20 cellular contexts compared by ENCODE assay signal in genomic region chr1:117070124-117070523, GRCh38. TPM values are rescaled to one million over a fixed set of nuclear protein-coding genes. Genes with fewer than 3 reads are reported as not detected.
A peak's percentile ranks its signal among the peaks of the same experiment; 100 is the strongest.
DNase-seq lines count a peak whose midpoint lies in the region; ATAC-seq, FAIRE-seq and TF ChIP-seq lines count a peak whose summit lies in the region.
"Had no signal": no experiment of that assay in that cellular context is flagged by ENCODE, and none has a peak within 500 bp of the region (broad histone marks: within the 10 kb centered on the region; RNA-seq: fewer than 3 reads in every experiment).

No MANE protein-coding gene starts in this region.

- no CpG with 5 or more reads among the region's 2 CpGs for WGBS in mesenchymal stem cell

- intact Hi-C loops in activated T-helper 2 cell treated with anti-CD3 and anti-CD28 coated beads, Interferon-gamma antibody, Interleukin-2, Interleukin-4, amounts not matched to agents 10 μg/mL and 5 μg/mL and 100 μg/mL, durations not matched to agents 14 hours and 24 hours and 36 hours (cut with micrococcal nuclease), result loop anchor here (10.0 kb wide), 1 partner anchor 465 kb away; no protein-coding TSS in a partner anchor

- no peak overlapping the region for H3K4me3 Mint-ChIP-seq in astrocyte (ENCODE audit: unreplicated experiment)
- no peak overlapping the region for H3K4me3 Mint-ChIP-seq in activated T-helper 2 cell treated with anti-CD3 and anti-CD28 coated beads, Interferon-gamma antibody, Interleukin-2, Interleukin-4, amounts not matched to agents 10 μg/mL and 5 μg/mL and 100 μg/mL, durations not matched to agents 14 hours and 24 hours and 36 hours (ENCODE audit: low read depth)
- H3K4me3 Mint-ChIP-seq: activated CD4-positive, alpha-beta T cell treated with anti-CD3 and anti-CD28 coated beads, Interleukin-2, amount 10 ng/mL, durations not matched to agents 24 days and 14 days; activated naive CD8-positive, alpha-beta T cell treated with anti-CD3 and anti-CD28 coated beads, Interleukin-2, amount 10 ng/mL, durations not matched to agents 7 days and 5 days; nephron progenitor cell had no signal

- H3K36me3 ChIP-seq in astrocyte (ENCODE audit: insufficient read depth, low read length), result peaks cover 2% of the 10 kb centered on the region
- peaks cover 0 to 12% of the 10 kb centered on the region in 2 experiments for H3K36me3 ChIP-seq in mesenchymal stem cell (ENCODE audit: control insufficient read depth in 1 of 2, insufficient read depth in 2 of 2, low read depth in 1 of 2, low read length in 2 of 2)
- H3K36me3 ChIP-seq: cardiac muscle cell had no signal

- H3K9me3 ChIP-seq in astrocyte (ENCODE audit: insufficient read depth, low read depth, low read length) (no peaks in the 10 kb centered on the region), mesenchymal stem cell (ENCODE audit: control insufficient read depth, low read length) (no peaks in the 10 kb centered on the region)
- H3K9me3 ChIP-seq: BE2C had no signal

- no peak overlapping the region for H2BK120ac ChIP-seq in mesenchymal stem cell (ENCODE audit: low read depth, low read length)

- no peak overlapping the region for H3K4me2 ChIP-seq in astrocyte (ENCODE audit: low read length)
- no peak overlapping the region for H3K4me2 ChIP-seq in mesenchymal stem cell (ENCODE audit: low read length, poor library complexity, severe bottlenecking)

- H3K36me3 Mint-ChIP-seq in astrocyte (ENCODE audit: low read depth, unreplicated experiment), result peaks cover 2% of the 10 kb centered on the region
- H3K36me3 Mint-ChIP-seq in activated T-helper 2 cell treated with anti-CD3 and anti-CD28 coated beads, Interferon-gamma antibody, Interleukin-2, Interleukin-4, amounts not matched to agents 10 μg/mL and 5 μg/mL and 100 μg/mL, durations not matched to agents 14 hours and 24 hours and 36 hours (ENCODE audit: low read depth), result peaks cover 70% of the 10 kb centered on the region

- no peak overlapping the region for H3K27ac Mint-ChIP-seq in astrocyte (ENCODE audit: unreplicated experiment)
- no peak overlapping the region for H3K27ac Mint-ChIP-seq in activated T-helper 2 cell treated with anti-CD3 and anti-CD28 coated beads, Interferon-gamma antibody, Interleukin-2, Interleukin-4, amounts not matched to agents 10 μg/mL and 5 μg/mL and 100 μg/mL, durations not matched to agents 14 hours and 24 hours and 36 hours
- H3K27ac Mint-ChIP-seq: activated CD4-positive, alpha-beta T cell treated with anti-CD3 and anti-CD28 coated beads, Interleukin-2, amount 10 ng/mL, durations not matched to agents 24 days and 14 days; nephron progenitor cell had no signal

- H4K91ac ChIP-seq in mesenchymal stem cell (ENCODE audit: low read length), result no peak overlapping the region

- H2BK5ac ChIP-seq in mesenchymal stem cell (ENCODE audit: low read depth, low read length, poor library complexity, severe bottlenecking), result no peak overlapping the region

- no peaks in the 10 kb centered on the region for H3K27me3 ChIP-seq in astrocyte (ENCODE audit: insufficient read depth, low read length)
- H3K27me3 ChIP-seq in mesenchymal stem cell (ENCODE audit: control insufficient read depth in 1 of 2, insufficient read depth in 1 of 2, low read length in 2 of 2), result no peaks in the 10 kb centered on the region
- H3K27me3 ChIP-seq: BE2C, cardiac muscle cell had no signal

- DNase-seq in EH (ENCODE audit: low read depth) (peak; percentile 33), astrocyte (ENCODE audit: low read depth) (peak; percentile 91), mesenchymal stem cell (peak; percentile 48), hippocampal formation (lab: John Stamatoyannopoulos, UW) (no peak), AG20443 (ENCODE audit: low spot score) (no peak)
- no peak for DNase-seq in activated T-helper 2 cell treated with anti-CD3 and anti-CD28 coated beads, Interferon-gamma antibody, Interleukin-2, Interleukin-4, amounts not matched to agents 10 μg/mL and 5 μg/mL and 100 μg/mL, durations not matched to agents 14 hours and 24 hours and 36 hours (ENCODE audit: low spot score)
- DNase-seq: activated CD4-positive, alpha-beta T cell treated with anti-CD3 and anti-CD28 coated beads, Interleukin-2, amount 10 ng/mL, durations not matched to agents 24 days and 14 days; activated naive CD8-positive, alpha-beta T cell treated with anti-CD3 and anti-CD28 coated beads, Interleukin-2, amount 10 ng/mL, durations not matched to agents 7 days and 5 days; activated T-cell treated with anti-CD3 and anti-CD28 coated beads for 4 hours; BE2C; islet precursor cell; NCI-H1436; NCI-H2171; nephron progenitor cell; posterior cingulate gyrus; stimulated activated CD4-positive, alpha-beta T cell treated with anti-CD3 and anti-CD28 coated beads, Interleukin-2, amount 100 ng/mL, for 48 hours; substantia nigra had no signal

- no peak overlapping the region for H3K14ac ChIP-seq in mesenchymal stem cell (ENCODE audit: low read length in 2 of 2)

- no peak overlapping the region for H2BK12ac ChIP-seq in mesenchymal stem cell (ENCODE audit: low read length in 2 of 2)

- peak; percentile 72 for ATAC-seq in GM18868 (IDR thresholded peaks at IDR 0.05; ENCODE audit: unreplicated experiment)
- ATAC-seq: HepG2 had no signal

- H3K18ac ChIP-seq in mesenchymal stem cell (ENCODE audit: low read depth in 1 of 2, low read length in 2 of 2), result no peak overlapping the region

- peaks cover 7% of the 10 kb centered on the region for H3K4me1 Mint-ChIP-seq in astrocyte (ENCODE audit: low read depth, unreplicated experiment)
- peaks cover 37% of the 10 kb centered on the region for H3K4me1 Mint-ChIP-seq in activated T-helper 2 cell treated with anti-CD3 and anti-CD28 coated beads, Interferon-gamma antibody, Interleukin-2, Interleukin-4, amounts not matched to agents 10 μg/mL and 5 μg/mL and 100 μg/mL, durations not matched to agents 14 hours and 24 hours and 36 hours (ENCODE audit: low read depth)

- H2BK15ac ChIP-seq in mesenchymal stem cell (ENCODE audit: low read depth, poor library complexity, severe bottlenecking), result no peak overlapping the region

- H3K27ac ChIP-seq in astrocyte (ENCODE audit: low read depth, low read length), result peak overlapping the region; percentile 30
- H3K27ac ChIP-seq in mesenchymal stem cell (ENCODE audit: low read length, poor library complexity, severe bottlenecking), result no peak overlapping the region
- H3K27ac ChIP-seq: cardiac muscle cell had no signal

- no peaks in the 10 kb centered on the region for H4K20me1 ChIP-seq in astrocyte (ENCODE audit: insufficient read depth, low read length)

- TF ChIP-seq CTCF in astrocyte (IDR thresholded peaks at IDR 0.05; ENCODE audit: insufficient read depth, low read depth, low read length), result no peak

- H3K4me3 ChIP-seq in astrocyte (ENCODE audit: insufficient read depth, low read depth, low read length) (no peak overlapping the region), mesenchymal stem cell (ENCODE audit: insufficient read depth in 1 of 2, low read depth in 1 of 2, low read length in 2 of 2) (no peak overlapping the region)
- H3K4me3 ChIP-seq: cardiac muscle cell had no signal

- H3K4me1 ChIP-seq in astrocyte (ENCODE audit: insufficient read depth, low read length) (peaks cover 9% of the 10 kb centered on the region), mesenchymal stem cell (ENCODE audit: control insufficient read depth, insufficient read depth, low read depth, low read length) (no peaks in the 10 kb centered on the region)

- H2AK5ac ChIP-seq in mesenchymal stem cell (ENCODE audit: low read length, severe bottlenecking), result no peak overlapping the region

- H2AFZ ChIP-seq in astrocyte (ENCODE audit: low read depth, low read length), result no peak overlapping the region
- H2AFZ ChIP-seq in mesenchymal stem cell (ENCODE audit: low read depth, low read length), result no peak overlapping the region

- no peak for FAIRE-seq in astrocyte (lab: Jason Lieb, UNC)
- FAIRE-seq: HepG2 had no signal

- no peak overlapping the region for H3K4ac ChIP-seq in mesenchymal stem cell (ENCODE audit: low read depth in 1 of 2, low read length in 2 of 2)

- H3K9ac ChIP-seq in astrocyte (ENCODE audit: low read length) (no peak overlapping the region), mesenchymal stem cell (ENCODE audit: low read length) (no peak overlapping the region)

- no peak overlapping the region for H4K8ac ChIP-seq in mesenchymal stem cell (ENCODE audit: low read length)

- H3K9me3 Mint-ChIP-seq in astrocyte (ENCODE audit: unreplicated experiment), result no peaks in the 10 kb centered on the region
- H3K9me3 Mint-ChIP-seq in activated T-helper 2 cell treated with anti-CD3 and anti-CD28 coated beads, Interferon-gamma antibody, Interleukin-2, Interleukin-4, amounts not matched to agents 10 μg/mL and 5 μg/mL and 100 μg/mL, durations not matched to agents 14 hours and 24 hours and 36 hours, result no peaks in the 10 kb centered on the region
- H3K9me3 Mint-ChIP-seq: activated CD4-positive, alpha-beta T cell treated with anti-CD3 and anti-CD28 coated beads, Interleukin-2, amount 10 ng/mL, durations not matched to agents 24 days and 14 days; activated naive CD8-positive, alpha-beta T cell treated with anti-CD3 and anti-CD28 coated beads, Interleukin-2, amount 10 ng/mL, durations not matched to agents 7 days and 5 days; nephron progenitor cell had no signal

- peaks cover 18% of the 10 kb centered on the region for H3K79me1 ChIP-seq in mesenchymal stem cell (replicated peaks; ENCODE audit: low read length, poor library complexity, severe bottlenecking)

- H3K27me3 Mint-ChIP-seq in astrocyte (ENCODE audit: low read depth, unreplicated experiment), result no peaks in the 10 kb centered on the region
- no peaks in the 10 kb centered on the region for H3K27me3 Mint-ChIP-seq in activated T-helper 2 cell treated with anti-CD3 and anti-CD28 coated beads, Interferon-gamma antibody, Interleukin-2, Interleukin-4, amounts not matched to agents 10 μg/mL and 5 μg/mL and 100 μg/mL, durations not matched to agents 14 hours and 24 hours and 36 hours (ENCODE audit: low read depth)
- H3K27me3 Mint-ChIP-seq: activated CD4-positive, alpha-beta T cell treated with anti-CD3 and anti-CD28 coated beads, Interleukin-2, amount 10 ng/mL, durations not matched to agents 24 days and 14 days; activated naive CD8-positive, alpha-beta T cell treated with anti-CD3 and anti-CD28 coated beads, Interleukin-2, amount 10 ng/mL, durations not matched to agents 7 days and 5 days had no signal

- H3K79me2 ChIP-seq in astrocyte (ENCODE audit: insufficient read depth, low read length), result peaks cover 7% of the 10 kb centered on the region

- no peak overlapping the region for H3K23ac ChIP-seq in mesenchymal stem cell (ENCODE audit: low read length in 2 of 2)

RNA-seq across cellular contexts. Expression of gene TTF2, which starts 10.0 kb away (rescaled TPM):
- total RNA-seq in astrocyte, result 16.6 and 23.4 TPM in 2 replicates
- polyA plus RNA-seq in mesenchymal stem cell (2013, experiment 1 of 2), result 5.1 TPM
- polyA plus RNA-seq in mesenchymal stem cell (2013, experiment 2 of 2), result 6.3 TPM
- total RNA-seq in activated T-helper 2 cell treated with anti-CD3 and anti-CD28 coated beads, Interferon-gamma antibody, Interleukin-2, Interleukin-4, amounts not matched to agents 10 μg/mL and 5 μg/mL and 100 μg/mL, durations not matched to agents 14 hours and 24 hours and 36 hours, result 98.4 and 103 TPM in 2 replicates

RNA-seq across cellular contexts. Expression of gene TRIM45, which starts 51.4 kb away (rescaled TPM):
- 2.5 and 3.1 TPM in 2 replicates for total RNA-seq in astrocyte
- 1.7 TPM for polyA plus RNA-seq in mesenchymal stem cell (2013, experiment 1 of 2)
- 1.8 TPM for polyA plus RNA-seq in mesenchymal stem cell (2013, experiment 2 of 2)
- 1.5 and 1.8 TPM in 2 replicates for total RNA-seq in activated T-helper 2 cell treated with anti-CD3 and anti-CD28 coated beads, Interferon-gamma antibody, Interleukin-2, Interleukin-4, amounts not matched to agents 10 μg/mL and 5 μg/mL and 100 μg/mL, durations not matched to agents 14 hours and 24 hours and 36 hours

Comparison
In these comparisons a context has a peak if more than half of its experiments do, and no peak if none do; other contexts are left out.
1. DNase-seq: peak in EH (single experiment), astrocyte (single experiment) and mesenchymal stem cell (single experiment); none in hippocampal formation (0 of 2), activated T-helper 2 cell treated with anti-CD3 and anti-CD28 coated beads, Interferon-gamma antibody, Interleukin-2, Interleukin-4, amounts not matched to agents 10 μg/mL and 5 μg/mL and 100 μg/mL, durations not matched to agents 14 hours and 24 hours and 36 hours (single experiment) and AG20443 (single experiment).